Comparison of ENCODE assay signal across 33 cellular contexts in the genomic region with DNA sequence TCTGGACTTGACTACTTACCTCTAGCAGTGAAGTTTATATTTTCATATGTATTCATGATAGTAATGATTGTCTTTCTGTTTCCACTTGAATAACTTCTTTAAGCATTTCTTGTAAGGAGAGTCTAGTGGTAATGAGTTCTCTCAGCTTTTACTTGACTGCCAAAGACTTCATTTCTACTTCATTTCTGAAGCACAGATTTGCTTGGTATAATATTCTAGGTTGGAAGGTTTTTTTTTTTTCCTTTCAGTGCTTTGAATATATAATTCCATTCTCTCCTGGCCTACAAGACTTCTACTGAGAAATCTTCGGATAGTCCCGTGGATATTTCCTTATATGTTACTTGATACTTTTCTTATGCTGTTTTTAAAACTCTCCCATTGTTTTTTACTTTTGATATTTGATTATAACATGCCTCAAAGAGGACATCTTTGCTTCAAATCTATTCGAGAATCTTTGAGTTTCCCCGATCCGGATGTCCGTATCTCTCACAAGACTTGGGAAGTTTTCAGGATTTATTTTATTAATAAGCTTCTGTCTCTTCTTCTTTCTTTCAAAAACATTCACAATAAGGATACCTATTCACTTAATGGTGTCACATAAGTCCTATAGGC.
"Had no signal": no experiment of that assay in that cellular context is flagged by ENCODE, and none has a peak within 500 bp of the region (broad histone marks: within the 10 kb centered on the region; RNA-seq: fewer than 3 reads in every experiment).

No MANE protein-coding gene starts in this region.

- H3K4me3 ChIP-seq: MG63 had no signal

- H3K36me3 ChIP-seq: MG63 had no signal

- DNase-seq: Kasumi-1, MG63, MM.1S, MV-4-11, NCI-H1048, NCI-H1092, NCI-H1092 treated with DMSO at 0.1 percent for 48 hours, NCI-H1105, NCI-H1105 treated with DMSO at 0.1 percent for 48 hours, NCI-H1417, NCI-H1417 treated with DMSO at 0.1 percent for 48 hours, NCI-H1436, NCI-H1436 treated with DMSO at 0.1 percent for 48 hours, NCI-H146, NCI-H1694, NCI-H1694 treated with DMSO at 0.1 percent for 48 hours, NCI-H187, NCI-H187 treated with DMSO at 0.1 percent for 48 hours, NCI-H1930, NCI-H2029, NCI-H2029 treated with DMSO at 0.1 percent for 48 hours, NCI-H2081, NCI-H2081 treated with DMSO at 0.1 percent for 48 hours, NCI-H2107, NCI-H2171, NCI-H2171 treated with DMSO at 0.1 percent for 48 hours, NCI-H2227 treated with DMSO at 0.1 percent for 48 hours, NCI-H226, NCI-H345, NCI-H446, NCI-H446 treated with DMSO at 0.1 percent for 48 hours, NCI-H510A, NCI-H510A treated with DMSO at 0.1 percent for 48 hours had no signal
